In the genomic region with DNA sequence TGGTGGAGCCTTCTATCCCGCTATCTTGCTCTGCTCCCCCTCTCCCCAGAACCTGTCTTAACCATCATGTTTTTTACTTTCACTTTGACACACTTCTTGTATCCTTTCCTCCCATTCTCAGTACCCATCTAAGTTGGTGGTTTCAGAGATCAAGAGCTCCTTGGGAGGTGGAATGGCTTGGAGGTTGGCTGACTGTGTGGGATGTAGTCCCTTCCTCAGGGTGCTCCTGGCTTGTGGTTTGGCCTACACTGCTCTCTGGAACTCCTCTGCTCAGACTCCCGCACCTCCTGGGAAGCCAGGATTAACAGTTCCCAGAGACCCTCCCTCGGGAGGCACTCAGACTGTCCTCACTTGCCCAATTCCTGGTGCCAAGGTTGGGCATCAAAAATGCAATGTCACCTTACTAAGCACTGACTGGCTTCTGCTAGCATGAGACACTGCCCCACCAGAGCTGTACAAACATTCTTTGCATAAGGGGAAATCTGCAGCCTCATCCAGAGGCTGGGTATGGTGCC, we compare ENCODE assay signal across 18 cellular contexts.
A peak's percentile ranks its signal among the peaks of the same experiment; 100 is the strongest.
DNase-seq lines count a peak whose midpoint lies in the region; ATAC-seq and TF ChIP-seq lines count a peak whose summit lies in the region.
"Had no signal": no experiment of that assay in that cellular context is flagged by ENCODE, and none has a peak within 500 bp of the region (broad histone marks: within the 10 kb centered on the region; RNA-seq: fewer than 3 reads in every experiment).

No MANE protein-coding gene starts in this region.

- H4K20me1 ChIP-seq in Loucy (ENCODE audit: insufficient read depth, low read length, poor library complexity, severe bottlenecking), result no peaks in the 10 kb centered on the region

- no peak overlapping the region for H3K4me3 ChIP-seq in Loucy (ENCODE audit: low read length, poor library complexity, severe bottlenecking)
- no peak overlapping the region for H3K4me3 ChIP-seq in lower leg skin (ENCODE audit: low read depth, poor library complexity, severe bottlenecking)
- no peak overlapping the region for H3K4me3 ChIP-seq in upper lobe of right lung
- H3K4me3 ChIP-seq: dorsolateral prefrontal cortex, pancreas, sigmoid colon had no signal

- H3K9me3 ChIP-seq in Loucy (ENCODE audit: insufficient read depth, low read depth, low read length) (no peaks in the 10 kb centered on the region), upper lobe of right lung (no peaks in the 10 kb centered on the region)
- H3K9me3 ChIP-seq: pancreas, sigmoid colon had no signal

- POLR2A ChIA-PET in activated CD8-positive, alpha-beta T cell treated with anti-CD3 and anti-CD28 coated beads, Interleukin-2, amount 10 ng/mL, durations not matched to agents 7 days and 5 days (lab: Charles Lee), result no interaction called here

- no peak for DNase-seq in activated naive CD4-positive, alpha-beta T cell treated with anti-CD3 and anti-CD28 coated beads, Interleukin-2, amount 50 U/mL, for 72 hours (ENCODE audit: low spot score in 2 of 2)
- no peak for DNase-seq in activated naive CD4-positive, alpha-beta T cell treated with anti-CD3 and anti-CD28 coated beads for 36 hours
- DNase-seq in activated CD8-positive, alpha-beta T cell treated with anti-CD3 and anti-CD28 coated beads, Interleukin-2, amount 10 ng/mL, durations not matched to agents 7 days and 5 days, result no peak
- DNase-seq in osteocyte (ENCODE audit: extremely low spot score, unreplicated experiment) (no peak), lower leg skin (ENCODE audit: low spot score in 2 of 2) (no peak), upper lobe of right lung (no peak)
- no peak for DNase-seq in activated CD4-positive, alpha-beta T cell treated with anti-CD3 and anti-CD28 coated beads, Interleukin-2, amount 50 U/mL, for 4 hours
- DNase-seq: caudate nucleus; CD8-positive, alpha-beta T cell; dorsolateral prefrontal cortex; left ventricle myocardium superior; NCI-H146; pancreas; sigmoid colon; stimulated activated CD4-positive, alpha-beta T cell treated with anti-CD3 and anti-CD28 coated beads, Interleukin-2, amount 100 ng/mL, for 24 hours; SW 1271 had no signal

- H3K9me2 ChIP-seq in Loucy (replicated peaks; ENCODE audit: low read depth, low read length), result no peaks in the 10 kb centered on the region

- intact Hi-C loops in activated naive CD4-positive, alpha-beta T cell treated with anti-CD3 and anti-CD28 coated beads for 36 hours (cut with micrococcal nuclease), result loop anchor here (2.0 kb wide), 1 partner anchor 15 kb away; no protein-coding TSS in a partner anchor
- intact Hi-C loops in lower leg skin (cut with DNase I; ENCODE audit: low total_unique reads) (no loop called here), upper lobe of right lung (cut with DNase I) (no loop called here)

- CTCF ChIA-PET in activated naive CD4-positive, alpha-beta T cell treated with anti-CD3 and anti-CD28 coated beads for 36 hours (lab: Charles Lee), result interaction anchor here (0.7 to 1.9 kb wide), 2 partner anchors 11 to 84 kb away, joined by 3 to 4 read pairs; no protein-coding TSS in a partner anchor
- CTCF ChIA-PET in activated CD8-positive, alpha-beta T cell treated with anti-CD3 and anti-CD28 coated beads, Interleukin-2, amount 10 ng/mL, durations not matched to agents 7 days and 5 days (lab: Charles Lee), result no interaction called here

- no peaks in the 10 kb centered on the region for H3F3A ChIP-seq in Loucy (ENCODE audit: low read depth)

- no peaks in the 10 kb centered on the region for H3K79me2 ChIP-seq in Loucy (ENCODE audit: insufficient read depth, low read length)

- peaks cover 9% of the 10 kb centered on the region for H3K27me3 Mint-ChIP-seq in activated naive CD4-positive, alpha-beta T cell treated with anti-CD3 and anti-CD28 coated beads for 36 hours (ENCODE audit: low read depth)
- no peaks in the 10 kb centered on the region for H3K27me3 Mint-ChIP-seq in activated CD8-positive, alpha-beta T cell treated with anti-CD3 and anti-CD28 coated beads, Interleukin-2, amount 10 ng/mL, durations not matched to agents 7 days and 5 days (ENCODE audit: low read depth)
- H3K27me3 Mint-ChIP-seq in osteocyte (ENCODE audit: unreplicated experiment), result peaks cover 26% of the 10 kb centered on the region

- 77 to 90% methylated on average over 3 of the region's 3 CpGs for WGBS in lower leg skin, 2 donors

- H3K4me1 ChIP-seq in Loucy (ENCODE audit: insufficient read depth, low read length, poor library complexity, severe bottlenecking) (no peaks in the 10 kb centered on the region), upper lobe of right lung (no peaks in the 10 kb centered on the region)
- H3K4me1 ChIP-seq: pancreas, sigmoid colon had no signal

- H3K36me3 ChIP-seq in Loucy (ENCODE audit: insufficient read depth, low read length), result no peaks in the 10 kb centered on the region
- no peaks in the 10 kb centered on the region for H3K36me3 ChIP-seq in upper lobe of right lung
- H3K36me3 ChIP-seq: pancreas, sigmoid colon had no signal

- peak overlapping the region; percentile 23; the same call in 1 of the 2 replicates for H2AFZ ChIP-seq in Loucy (ENCODE audit: low read length)

- H3K9ac ChIP-seq in Loucy (ENCODE audit: low read depth, low read length, poor library complexity, severe bottlenecking), result no peak overlapping the region

- no peaks in the 10 kb centered on the region for H3K9me3 Mint-ChIP-seq in activated naive CD4-positive, alpha-beta T cell treated with anti-CD3 and anti-CD28 coated beads, Interleukin-2, amount 50 U/mL, for 72 hours
- H3K9me3 Mint-ChIP-seq in activated naive CD4-positive, alpha-beta T cell treated with anti-CD3 and anti-CD28 coated beads for 36 hours, result no peaks in the 10 kb centered on the region
- H3K9me3 Mint-ChIP-seq in activated CD8-positive, alpha-beta T cell treated with anti-CD3 and anti-CD28 coated beads, Interleukin-2, amount 10 ng/mL, durations not matched to agents 7 days and 5 days (ENCODE audit: insufficient read depth), result no peaks in the 10 kb centered on the region
- no peaks in the 10 kb centered on the region for H3K9me3 Mint-ChIP-seq in osteocyte (ENCODE audit: unreplicated experiment)
- H3K9me3 Mint-ChIP-seq: CD8-positive, alpha-beta T cell had no signal

- H3K27ac Mint-ChIP-seq in activated naive CD4-positive, alpha-beta T cell treated with anti-CD3 and anti-CD28 coated beads, Interleukin-2, amount 50 U/mL, for 72 hours, result no peak overlapping the region
- H3K27ac Mint-ChIP-seq in activated naive CD4-positive, alpha-beta T cell treated with anti-CD3 and anti-CD28 coated beads for 36 hours, result no peak overlapping the region
- H3K27ac Mint-ChIP-seq in activated CD8-positive, alpha-beta T cell treated with anti-CD3 and anti-CD28 coated beads, Interleukin-2, amount 10 ng/mL, durations not matched to agents 7 days and 5 days, result no peak overlapping the region
- no peak overlapping the region for H3K27ac Mint-ChIP-seq in osteocyte (ENCODE audit: unreplicated experiment)
- H3K27ac Mint-ChIP-seq: CD8-positive, alpha-beta T cell had no signal

- H3K4me3 Mint-ChIP-seq in activated naive CD4-positive, alpha-beta T cell treated with anti-CD3 and anti-CD28 coated beads for 36 hours, result no peak overlapping the region
- no peak overlapping the region for H3K4me3 Mint-ChIP-seq in activated CD8-positive, alpha-beta T cell treated with anti-CD3 and anti-CD28 coated beads, Interleukin-2, amount 10 ng/mL, durations not matched to agents 7 days and 5 days
- peak overlapping the region; percentile 39 for H3K4me3 Mint-ChIP-seq in osteocyte (ENCODE audit: unreplicated experiment)
- H3K4me3 Mint-ChIP-seq: CD8-positive, alpha-beta T cell had no signal

- no peak for TF ChIP-seq CTCF in Loucy (conservative IDR thresholded peaks at IDR 0.05; ENCODE audit: low read length)
- TF ChIP-seq CTCF in osteocyte (IDR thresholded peaks at IDR 0.05), result no peak
- no peak for TF ChIP-seq CTCF in lower leg skin (IDR thresholded peaks at IDR 0.05)
- no peak for TF ChIP-seq CTCF in upper lobe of right lung (IDR thresholded peaks at IDR 0.05)

- peaks cover 8% of the 10 kb centered on the region for H3K4me1 Mint-ChIP-seq in activated naive CD4-positive, alpha-beta T cell treated with anti-CD3 and anti-CD28 coated beads for 36 hours (ENCODE audit: low read depth)
- H3K4me1 Mint-ChIP-seq in activated CD8-positive, alpha-beta T cell treated with anti-CD3 and anti-CD28 coated beads, Interleukin-2, amount 10 ng/mL, durations not matched to agents 7 days and 5 days (ENCODE audit: low read depth), result peaks cover 5% of the 10 kb centered on the region
- H3K4me1 Mint-ChIP-seq in osteocyte (ENCODE audit: unreplicated experiment), result peaks cover 3% of the 10 kb centered on the region

- H3K27me3 ChIP-seq in Loucy (ENCODE audit: insufficient read depth, low read length, poor library complexity, severe bottlenecking), result no peaks in the 10 kb centered on the region
- H3K27me3 ChIP-seq in upper lobe of right lung, result no peaks in the 10 kb centered on the region
- H3K27me3 ChIP-seq: dorsolateral prefrontal cortex, pancreas, sigmoid colon had no signal

- H3K36me3 Mint-ChIP-seq in activated naive CD4-positive, alpha-beta T cell treated with anti-CD3 and anti-CD28 coated beads, Interleukin-2, amount 50 U/mL, for 72 hours, result no peaks in the 10 kb centered on the region
- H3K36me3 Mint-ChIP-seq in activated naive CD4-positive, alpha-beta T cell treated with anti-CD3 and anti-CD28 coated beads for 36 hours (ENCODE audit: low read depth), result no peaks in the 10 kb centered on the region
- H3K36me3 Mint-ChIP-seq in activated CD8-positive, alpha-beta T cell treated with anti-CD3 and anti-CD28 coated beads, Interleukin-2, amount 10 ng/mL, durations not matched to agents 7 days and 5 days (ENCODE audit: low read depth), result no peaks in the 10 kb centered on the region
- H3K36me3 Mint-ChIP-seq in osteocyte (ENCODE audit: unreplicated experiment), result no peaks in the 10 kb centered on the region
- H3K36me3 Mint-ChIP-seq: CD8-positive, alpha-beta T cell had no signal

- TF ChIP-seq POLR2A in lower leg skin (IDR thresholded peaks at IDR 0.05), result no peak

- no peak overlapping the region for H3K27ac ChIP-seq in upper lobe of right lung
- H3K27ac ChIP-seq: dorsolateral prefrontal cortex, pancreas, RWPE1, sigmoid colon had no signal

- H3K4me2 ChIP-seq in Loucy (ENCODE audit: low read depth, low read length, poor library complexity, severe bottlenecking), result peak overlapping the region; percentile 12

- peak; percentile 79 to 83 for ATAC-seq in activated naive CD4-positive, alpha-beta T cell treated with anti-CD3 and anti-CD28 coated beads, Interleukin-2, amount 50 U/mL, for 72 hours
- ATAC-seq in activated CD8-positive, alpha-beta T cell treated with anti-CD3 and anti-CD28 coated beads, Interleukin-2, amount 10 ng/mL, durations not matched to agents 7 days and 5 days, result peak; percentile 19
- ATAC-seq in upper lobe of right lung, result no peak
- ATAC-seq: CD8-positive, alpha-beta T cell; left ventricle myocardium superior; pancreas had no signal
